30 cellular contexts compared by ENCODE assay signal in the genomic region with DNA sequence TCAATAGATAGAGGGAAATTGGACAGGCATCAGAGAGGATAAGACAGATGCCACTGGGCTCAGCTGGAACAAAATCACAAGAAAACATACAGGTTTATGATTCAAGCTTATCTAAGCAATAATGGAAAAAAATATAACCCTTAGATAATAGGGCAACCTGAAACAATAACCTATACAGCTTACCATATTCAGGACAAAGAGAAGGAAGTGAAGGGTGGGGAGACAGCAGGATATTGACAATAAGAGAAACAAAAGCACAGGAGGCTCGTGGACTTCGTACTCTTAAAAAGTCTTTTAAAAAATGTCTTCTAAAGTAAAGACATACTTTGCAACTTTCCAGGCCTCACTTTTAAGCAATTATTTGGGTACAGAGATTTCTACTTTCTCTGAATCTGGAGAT.
"Had no signal": no experiment of that assay in that cellular context is flagged by ENCODE, and none has a peak within 500 bp of the region (broad histone marks: within the 10 kb centered on the region; RNA-seq: fewer than 3 reads in every experiment).

No MANE protein-coding gene starts in this region.

- H3K9me3 Mint-ChIP-seq: activated naive CD4-positive, alpha-beta T cell treated with anti-CD3 and anti-CD28 coated beads for 36 hours; activated naive CD8-positive, alpha-beta T cell treated with anti-CD3 and anti-CD28 coated beads for 36 hours; activated T-cell treated with anti-CD3 and anti-CD28 coated beads, Interleukin-2, amount 50 U/mL, for 72 hours; stimulated activated memory B cell treated with anti-CD40 and anti-IgM and Interleukin-4, amounts not matched to agents 10 μg/mL and 1 μg/mL and 100 μg/mL, for 72 hours; T-cell; T-helper 2 cell treated with Interferon-gamma antibody and Interleukin-4, amounts not matched to agents 5 μg/mL and 100 μg/mL, for 36 hours had no signal

- H3K27ac ChIP-seq: adrenal gland, ascending aorta, brain microvascular endothelial cell, epithelial cell of prostate, esophagus squamous epithelium, left ventricle myocardium inferior, parathyroid adenoma, psoas muscle, sigmoid colon, stomach, thyroid gland, upper lobe of right lung had no signal

- H3K27me3 Mint-ChIP-seq: activated CD4-positive, alpha-beta T cell treated with anti-CD3 and anti-CD28 coated beads for 36 hours; activated naive CD8-positive, alpha-beta T cell treated with anti-CD3 and anti-CD28 coated beads for 36 hours; stimulated activated memory B cell treated with anti-CD40 and anti-IgM and Interleukin-4, amounts not matched to agents 10 μg/mL and 1 μg/mL and 100 μg/mL, for 72 hours had no signal

- ATAC-seq: activated CD4-positive, alpha-beta T cell treated with anti-CD3 and anti-CD28 coated beads for 36 hours; activated T-cell treated with anti-CD3 and anti-CD28 coated beads, Interleukin-2, amount 50 U/mL, for 72 hours; psoas muscle; stimulated activated memory B cell treated with anti-CD40 and anti-IgM and Interleukin-4, amounts not matched to agents 10 μg/mL and 1 μg/mL and 100 μg/mL, for 72 hours; T-cell; upper lobe of right lung had no signal

- H3K4me1 ChIP-seq: adrenal gland, ascending aorta, esophagus squamous epithelium, parathyroid adenoma, psoas muscle, sigmoid colon, upper lobe of right lung had no signal

- H3K27ac Mint-ChIP-seq: activated CD4-positive, alpha-beta T cell treated with anti-CD3 and anti-CD28 coated beads for 36 hours; activated naive CD4-positive, alpha-beta T cell treated with anti-CD3 and anti-CD28 coated beads for 36 hours; activated naive CD8-positive, alpha-beta T cell treated with anti-CD3 and anti-CD28 coated beads for 36 hours; activated T-cell treated with anti-CD3 and anti-CD28 coated beads, Interleukin-2, amount 50 U/mL, for 72 hours; naive B cell; stimulated activated memory B cell treated with anti-CD40 and anti-IgM and Interleukin-4, amounts not matched to agents 10 μg/mL and 1 μg/mL and 100 μg/mL, for 72 hours; T-cell; T-helper 2 cell treated with Interferon-gamma antibody and Interleukin-4, amounts not matched to agents 5 μg/mL and 100 μg/mL, for 36 hours had no signal

- H3K4me1 Mint-ChIP-seq: activated CD4-positive, alpha-beta T cell treated with anti-CD3 and anti-CD28 coated beads for 36 hours; activated naive CD8-positive, alpha-beta T cell treated with anti-CD3 and anti-CD28 coated beads for 36 hours; naive B cell; stimulated activated memory B cell treated with anti-CD40 and anti-IgM and Interleukin-4, amounts not matched to agents 10 μg/mL and 1 μg/mL and 100 μg/mL, for 72 hours; T-cell had no signal

- H3K4me3 ChIP-seq: adrenal gland, ascending aorta, esophagus squamous epithelium, left ventricle myocardium inferior, lung, psoas muscle, sigmoid colon, stomach, thyroid gland, upper lobe of right lung had no signal

- H3K27me3 ChIP-seq: adrenal gland, ascending aorta, brain microvascular endothelial cell, esophagus squamous epithelium, sigmoid colon, stomach, thyroid gland, upper lobe of right lung had no signal

- DNase-seq: activated CD4-positive, alpha-beta T cell treated with anti-CD3 and anti-CD28 coated beads for 36 hours; activated CD4-positive, CD25-positive, alpha-beta regulatory T cell; activated naive CD4-positive, alpha-beta T cell treated with anti-CD3 and anti-CD28 coated beads for 36 hours; activated naive CD8-positive, alpha-beta T cell treated with anti-CD3 and anti-CD28 coated beads for 36 hours; activated T-cell treated with anti-CD3 and anti-CD28 coated beads for 4 hours; activated T-cell treated with anti-CD3 and anti-CD28 coated beads, Interleukin-2, amount 50 U/mL, for 72 hours; adrenal gland; brain microvascular endothelial cell; cortex of kidney; esophagus squamous epithelium; foreskin melanocyte; left ventricle myocardium inferior; mesendoderm; naive B cell; occipital lobe; psoas muscle; sigmoid colon; small intestine; stimulated activated CD4-positive, alpha-beta T cell treated with anti-CD3 and anti-CD28 coated beads, Interleukin-4, amount 100 ng/mL, for 4 hours; stimulated activated CD8-positive, alpha-beta memory T cell treated with anti-CD3 and anti-CD28 coated beads, Interleukin-4, amount 100 ng/mL, for 48 hours; stomach; T-cell; thyroid gland; upper lobe of right lung had no signal

- H3K9me3 ChIP-seq: adrenal gland, ascending aorta, esophagus squamous epithelium, left ventricle myocardium inferior, psoas muscle, sigmoid colon, stomach, thyroid gland, upper lobe of right lung had no signal

- H3K4me3 Mint-ChIP-seq: activated CD4-positive, alpha-beta T cell treated with anti-CD3 and anti-CD28 coated beads for 36 hours; activated naive CD4-positive, alpha-beta T cell treated with anti-CD3 and anti-CD28 coated beads for 36 hours; activated naive CD8-positive, alpha-beta T cell treated with anti-CD3 and anti-CD28 coated beads for 36 hours; activated T-cell treated with anti-CD3 and anti-CD28 coated beads, Interleukin-2, amount 50 U/mL, for 72 hours; naive B cell; stimulated activated memory B cell treated with anti-CD40 and anti-IgM and Interleukin-4, amounts not matched to agents 10 μg/mL and 1 μg/mL and 100 μg/mL, for 72 hours; T-cell; T-helper 2 cell treated with Interferon-gamma antibody and Interleukin-4, amounts not matched to agents 5 μg/mL and 100 μg/mL, for 36 hours had no signal

- H3K36me3 Mint-ChIP-seq: activated naive CD8-positive, alpha-beta T cell treated with anti-CD3 and anti-CD28 coated beads for 36 hours; naive B cell; stimulated activated memory B cell treated with anti-CD40 and anti-IgM and Interleukin-4, amounts not matched to agents 10 μg/mL and 1 μg/mL and 100 μg/mL, for 72 hours; T-cell had no signal

- H3K36me3 ChIP-seq: adrenal gland, ascending aorta, brain microvascular endothelial cell, esophagus squamous epithelium, left ventricle myocardium inferior, sigmoid colon, stomach, thyroid gland, upper lobe of right lung had no signal
